In genomic region chr11:47512701-47513100, GRCh38 we compare ENCODE assay signal across 1 cellular context.
TF ChIP-seq lines count a peak whose summit lies in the region.

No MANE protein-coding gene starts in this region.

TF ChIP-seq in K562, 482 proteins besides CTCF, POLR2A, EP300 and RAD21 (continued from another document):
- no peak for TF ChIP-seq ZBTB2 (IDR thresholded peaks at IDR 0.05)
- no peak for TF ChIP-seq U2AF1 (optimal IDR thresholded peaks at IDR 0.05; ENCODE audit: low read depth, low read length)
TF ChIP-seq in K562: peak in this region for 0.
